Comparison of ENCODE assay signal across 9 cellular contexts in the genomic region with DNA sequence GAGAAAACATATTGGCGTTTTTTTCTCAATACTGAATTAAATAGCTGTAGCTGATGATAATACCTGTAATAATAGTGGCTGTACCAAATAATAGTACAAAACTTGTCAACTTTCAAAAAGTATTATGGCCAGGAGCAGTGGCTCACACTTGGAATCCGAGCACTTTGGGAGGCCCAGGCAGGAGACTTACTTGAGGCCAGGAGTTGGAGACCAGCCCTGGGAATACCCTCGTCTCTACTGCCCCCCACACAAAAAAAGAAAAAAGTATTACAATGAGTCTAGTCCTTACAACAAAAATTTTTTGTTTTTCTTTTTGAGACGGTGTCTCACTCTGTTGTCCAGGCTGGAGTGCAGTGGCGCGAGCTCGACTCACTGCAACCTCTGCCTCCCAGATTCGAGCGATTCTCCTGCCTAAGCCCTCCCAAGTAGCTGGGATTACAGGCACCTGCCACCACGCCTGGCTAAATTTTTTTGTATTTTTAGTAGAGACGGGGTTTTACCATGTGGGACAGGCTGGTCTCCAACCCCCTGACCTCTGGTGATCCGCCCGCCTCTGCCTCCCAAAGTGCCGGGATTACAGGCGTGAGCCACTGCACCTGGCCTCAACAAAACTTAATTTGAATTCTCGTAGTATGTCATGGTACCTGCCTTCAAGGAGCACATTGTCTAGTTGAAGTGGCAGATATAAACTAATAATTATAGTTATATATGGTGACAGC. TPM values are rescaled to one million over a fixed set of nuclear protein-coding genes. Genes with fewer than 3 reads are reported as not detected.
DNase-seq lines count a peak whose midpoint lies in the region; ATAC-seq and TF ChIP-seq lines count a peak whose summit lies in the region.
"Had no signal": no experiment of that assay in that cellular context is flagged by ENCODE, and none has a peak within 500 bp of the region (broad histone marks: within the 10 kb centered on the region; RNA-seq: fewer than 3 reads in every experiment).

No MANE protein-coding gene starts in this region.

- H3K27me3 ChIP-seq in GM06990 (replicated peaks; ENCODE audit: control insufficient read depth, insufficient read depth, low read length) (no peaks in the 10 kb centered on the region), esophagus muscularis mucosa (no peaks in the 10 kb centered on the region), psoas muscle (ENCODE audit: insufficient read depth in 3 of 3, low read length in 2 of 3) (no peaks in the 10 kb centered on the region), thyroid gland (no peaks in the 10 kb centered on the region)

- TF ChIP-seq CTCF in GM06990 (IDR thresholded peaks at IDR 0.05; ENCODE audit: insufficient read depth, low read length, poor library complexity, severe bottlenecking), result no peak
- TF ChIP-seq CTCF in esophagus muscularis mucosa (IDR thresholded peaks at IDR 0.05), result no peak
- no peak for TF ChIP-seq CTCF in psoas muscle (IDR thresholded peaks at IDR 0.05)
- no peak for TF ChIP-seq CTCF in thyroid gland (IDR thresholded peaks at IDR 0.05)

- peak overlapping the region; percentile 87 for H3K4me3 ChIP-seq in GM06990 (replicated peaks; ENCODE audit: low read depth, low read length)
- peak overlapping the region; percentile 72 to 91 (median 82) for H3K4me3 ChIP-seq in esophagus muscularis mucosa
- peak overlapping the region; percentile 84 for H3K4me3 ChIP-seq in psoas muscle
- peak overlapping the region in 1 of 3 donors; percentile 87 for H3K4me3 ChIP-seq in thyroid gland (replicated peaks in 1 of 3)

- no peak for ATAC-seq in psoas muscle

- H3K9me3 ChIP-seq in esophagus muscularis mucosa (no peaks in the 10 kb centered on the region), psoas muscle (no peaks in the 10 kb centered on the region), thyroid gland (no peaks in the 10 kb centered on the region)

- H3K4me1 ChIP-seq in esophagus muscularis mucosa (peaks cover 38 to 75% (median 72%) of the 10 kb centered on the region in 4 donors), psoas muscle (peaks cover 42% of the 10 kb centered on the region), thyroid gland (peaks cover 21 to 34% of the 10 kb centered on the region in 2 donors)

- TF ChIP-seq POLR2A in esophagus muscularis mucosa (IDR thresholded peaks at IDR 0.05; ENCODE audit: low read depth) (no peak), thyroid gland (IDR thresholded peaks at IDR 0.05) (no peak)

- H3K27ac ChIP-seq in esophagus muscularis mucosa (replicated peaks in 1 of 4) (peak overlapping the region; percentile 99), psoas muscle (peak overlapping the region; percentile 99), thyroid gland (no peak overlapping the region)

- WGBS in esophagus muscularis mucosa, result 86% methylated on average over 16 of the region's 16 CpGs
- WGBS in psoas muscle, 3 donors, result 81 to 88% (median 88%) methylated on average over 16 of the region's 16 CpGs
- 89 to 91% methylated on average over 16 of the region's 16 CpGs for WGBS in thyroid gland, 2 donors

- intact Hi-C loops in esophagus muscularis mucosa (cut with DNase I) (loop anchor here (5.0 kb wide), 1 partner anchor 55 kb away; no protein-coding TSS in a partner anchor), psoas muscle (cut with DNase I) (loop anchor here in 1 of 2 donors (5.0 kb wide), 1 partner anchor 50 kb away; a partner anchor contains a TSS), posterior vena cava (cut with DNase I) (no loop called here), thyroid gland (cut with DNase I) (no loop called here)

- DNase-seq in GM06990 (ENCODE audit: extremely low read depth, insufficient read length) (no peak), RKO (ENCODE audit: low spot score) (peak; percentile 42), esophagus muscularis mucosa (ENCODE audit: extremely low spot score) (no peak), psoas muscle (no peak), posterior vena cava (ENCODE audit: low spot score) (no peak), thyroid gland (no peak), NCI-H2081 (lab: John Stamatoyannopoulos, UW) (no peak), GDM1 (lab: John Stamatoyannopoulos, UW) (no peak)
- DNase-seq: Right ventricle myocardium superior had no signal

- peaks cover 6% of the 10 kb centered on the region for H3K36me3 ChIP-seq in GM06990 (ENCODE audit: control insufficient read depth, insufficient read depth, low read length)
- peaks cover 13 to 44% (median 37%) of the 10 kb centered on the region in 4 donors for H3K36me3 ChIP-seq in esophagus muscularis mucosa
- peaks cover 0 to 62% of the 10 kb centered on the region in 2 donors for H3K36me3 ChIP-seq in psoas muscle (ENCODE audit: insufficient read depth in 1 of 2, low read depth in 1 of 2)
- peaks cover 6 to 10% of the 10 kb centered on the region in 2 donors for H3K36me3 ChIP-seq in thyroid gland

- TF ChIP-seq EP300 in esophagus muscularis mucosa (IDR thresholded peaks at IDR 0.05), result no peak

RNA-seq across cellular contexts. Expression of a gene that starts 1.4 kb away (rescaled TPM):
- 10 to 100 TPM; 83.0 to 98.8 (median 92.2) TPM for total RNA-seq in esophagus muscularis mucosa
- total RNA-seq in psoas muscle, result 10 to 100 TPM; 66.3 to 87.8 (median 85.1) TPM
- 10 to 100 TPM; 29.5 to 59.7 (median 46.6) TPM for polyA plus RNA-seq in psoas muscle
- total RNA-seq in posterior vena cava, result 100 to 1,000 TPM in 1 of 2 donors, 10 to 100 TPM in 1; 85.7 to 108 TPM
- total RNA-seq in thyroid gland, result 100 to 1,000 TPM; 100 to 172 (median 138) TPM

RNA-seq across cellular contexts. Expression of a gene that starts 2.1 kb away (rescaled TPM):
- total RNA-seq in esophagus muscularis mucosa, result 10 to 100 TPM; 19.6 to 31.1 (median 25.8) TPM
- total RNA-seq in psoas muscle, result 10 to 100 TPM; 25.3 to 38.5 (median 29.4) TPM
- 10 to 100 TPM; 42.9 to 76.4 (median 47.6) TPM for polyA plus RNA-seq in psoas muscle
- total RNA-seq in posterior vena cava, result 10 to 100 TPM; 31.7 to 37.8 TPM
- 10 to 100 TPM; 28.3 to 43.4 (median 34.9) TPM for total RNA-seq in thyroid gland

RNA-seq across cellular contexts. Expression of a gene that starts 50.2 kb away (rescaled TPM):
- total RNA-seq in esophagus muscularis mucosa (100 to 1,000 TPM; 111 to 201 (median 153) TPM), psoas muscle (10 to 100 TPM; 40.4 to 82.5 (median 54.4) TPM), posterior vena cava (100 to 1,000 TPM in 1 of 2 donors, 10 to 100 TPM in 1; 57.5 to 102 TPM), thyroid gland (10 to 100 TPM in 1 of 4 donors, 1 to 10 TPM in 3; 7.3 to 13.7 (median 7.7) TPM)
- polyA plus RNA-seq in psoas muscle, result 10 to 100 TPM; 46.1 to 74.7 (median 49.1) TPM

Comparison
In these comparisons a context has a peak if more than half of its experiments do, and no peak if none do; other contexts are left out.
1. H3K27ac ChIP-seq: peak in esophagus muscularis mucosa (4 of 4) and psoas muscle (single experiment); none in thyroid gland (0 of 3).